In the genomic region with DNA sequence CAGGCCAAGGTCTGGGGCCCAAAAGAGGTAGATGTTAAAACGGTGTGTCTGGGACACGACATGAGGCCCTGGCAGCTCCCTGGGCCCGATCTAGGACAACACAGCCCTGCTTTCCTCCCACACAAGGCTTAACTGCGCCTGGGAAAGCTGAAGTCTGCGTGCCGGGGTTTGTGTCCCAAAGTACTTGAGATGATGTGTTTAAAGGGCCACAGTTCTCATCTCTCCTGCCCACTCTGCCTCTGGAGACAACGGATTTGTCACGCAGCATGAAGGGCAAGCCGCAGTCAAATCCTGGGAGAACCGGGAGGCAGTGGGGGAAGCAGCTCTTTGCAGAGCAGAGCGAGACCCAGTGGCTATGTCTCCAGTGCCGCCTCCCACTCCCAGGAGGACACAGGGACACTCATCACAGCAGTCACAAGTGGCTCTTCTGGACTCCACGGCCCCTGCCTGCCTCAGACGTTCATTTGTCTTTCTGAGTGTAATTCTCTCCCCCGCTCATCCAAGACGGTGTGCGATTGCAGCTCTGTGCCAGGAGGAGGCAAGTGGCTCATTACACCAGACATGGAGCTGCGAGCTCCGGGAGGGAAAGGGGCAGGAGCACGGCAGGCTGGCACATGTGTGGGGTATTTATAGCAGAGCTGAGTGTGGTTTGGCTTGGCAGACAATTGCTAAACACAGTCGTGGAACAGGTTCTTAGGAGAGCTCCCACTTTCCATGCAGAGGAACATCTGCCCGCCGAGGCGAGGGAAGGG, we compare ENCODE assay signal across 1 cellular context.
TF ChIP-seq lines count a peak whose summit lies in the region.

No MANE protein-coding gene starts in this region.

TF ChIP-seq in WTC11, 78 proteins besides CTCF, POLR2A, EP300 and RAD21 (continued from another document):
- TF ChIP-seq, protein P1, sequence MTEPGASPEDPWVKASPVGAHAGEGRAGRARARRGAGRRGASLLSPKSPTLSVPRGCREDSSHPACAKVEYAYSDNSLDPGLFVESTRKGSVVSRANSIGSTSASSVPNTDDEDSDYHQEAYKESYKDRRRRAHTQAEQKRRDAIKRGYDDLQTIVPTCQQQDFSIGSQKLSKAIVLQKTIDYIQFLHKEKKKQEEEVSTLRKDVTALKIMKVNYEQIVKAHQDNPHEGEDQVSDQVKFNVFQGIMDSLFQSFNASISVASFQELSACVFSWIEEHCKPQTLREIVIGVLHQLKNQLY (CRISPR knock-in tag; IDR thresholded peaks at IDR 0.05): no peak
- no peak for TF ChIP-seq ZNF232 (CRISPR knock-in tag; IDR thresholded peaks at IDR 0.05)
- no peak for TF ChIP-seq ELF4 (CRISPR knock-in tag; IDR thresholded peaks at IDR 0.05; ENCODE audit: low read depth)
- TF ChIP-seq, protein P2, sequence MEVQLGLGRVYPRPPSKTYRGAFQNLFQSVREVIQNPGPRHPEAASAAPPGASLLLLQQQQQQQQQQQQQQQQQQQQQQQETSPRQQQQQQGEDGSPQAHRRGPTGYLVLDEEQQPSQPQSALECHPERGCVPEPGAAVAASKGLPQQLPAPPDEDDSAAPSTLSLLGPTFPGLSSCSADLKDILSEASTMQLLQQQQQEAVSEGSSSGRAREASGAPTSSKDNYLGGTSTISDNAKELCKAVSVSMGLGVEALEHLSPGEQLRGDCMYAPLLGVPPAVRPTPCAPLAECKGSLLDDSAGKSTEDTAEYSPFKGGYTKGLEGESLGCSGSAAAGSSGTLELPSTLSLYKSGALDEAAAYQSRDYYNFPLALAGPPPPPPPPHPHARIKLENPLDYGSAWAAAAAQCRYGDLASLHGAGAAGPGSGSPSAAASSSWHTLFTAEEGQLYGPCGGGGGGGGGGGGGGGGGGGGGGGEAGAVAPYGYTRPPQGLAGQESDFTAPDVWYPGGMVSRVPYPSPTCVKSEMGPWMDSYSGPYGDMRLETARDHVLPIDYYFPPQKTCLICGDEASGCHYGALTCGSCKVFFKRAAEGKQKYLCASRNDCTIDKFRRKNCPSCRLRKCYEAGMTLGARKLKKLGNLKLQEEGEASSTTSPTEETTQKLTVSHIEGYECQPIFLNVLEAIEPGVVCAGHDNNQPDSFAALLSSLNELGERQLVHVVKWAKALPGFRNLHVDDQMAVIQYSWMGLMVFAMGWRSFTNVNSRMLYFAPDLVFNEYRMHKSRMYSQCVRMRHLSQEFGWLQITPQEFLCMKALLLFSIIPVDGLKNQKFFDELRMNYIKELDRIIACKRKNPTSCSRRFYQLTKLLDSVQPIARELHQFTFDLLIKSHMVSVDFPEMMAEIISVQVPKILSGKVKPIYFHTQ (CRISPR knock-in tag; IDR thresholded peaks at IDR 0.05): no peak
